30 cellular contexts compared by ENCODE assay signal in genomic region chr1:151629278-151629677, GRCh38. TPM values are rescaled to one million over a fixed set of nuclear protein-coding genes. Genes with fewer than 3 reads are reported as not detected.
A peak's percentile ranks its signal among the peaks of the same experiment; 100 is the strongest.
DNase-seq lines count a peak whose midpoint lies in the region; ATAC-seq, FAIRE-seq and TF ChIP-seq lines count a peak whose summit lies in the region.
"Had no signal": no experiment of that assay in that cellular context is flagged by ENCODE, and none has a peak within 500 bp of the region (broad histone marks: within the 10 kb centered on the region; RNA-seq: fewer than 3 reads in every experiment).

No MANE protein-coding gene starts in this region.

- no peak overlapping the region for H3K4me3 ChIP-seq in K562
- H3K4me3 ChIP-seq: A549; BLaER1; BLaER1 treated with 17β-estradiol and CSF1 and Interleukin-3, amounts not matched to agents 10 nM and 100 nM had no signal

- H3K27me3 ChIP-seq in K562 (ENCODE audit: control insufficient read depth in 2 of 2, insufficient read depth in 2 of 2, low read length in 2 of 2), result no peaks in the 10 kb centered on the region
- H3K27me3 ChIP-seq: BE2C; BLaER1; BLaER1 treated with 17β-estradiol and CSF1 and Interleukin-3, amounts not matched to agents 10 nM and 100 nM had no signal

- no peaks in the 10 kb centered on the region for H3K9me3 ChIP-seq in K562 (replicated peaks; ENCODE audit: control insufficient read depth, insufficient read depth, low read depth, low read length)
- H3K9me3 ChIP-seq: A549; BE2C; BLaER1; BLaER1 treated with 17β-estradiol and CSF1 and Interleukin-3, amounts not matched to agents 10 nM and 100 nM; Caco-2 had no signal

- in situ Hi-C loops in K562 (cut with MboI), result no loop called here

- no peak for TF ChIP-seq POLR2A in K562 (conservative IDR thresholded peaks at IDR 0.05)

- H3K9ac ChIP-seq in K562 (ENCODE audit: insufficient read depth in 1 of 2, low read depth in 2 of 2, low read length in 2 of 2), result no peak overlapping the region
- H3K9ac ChIP-seq: BLaER1; BLaER1 treated with 17β-estradiol and CSF1 and Interleukin-3, amounts not matched to agents 10 nM and 100 nM had no signal

- H4K20me1 ChIP-seq in K562 (replicated peaks; ENCODE audit: control insufficient read depth, insufficient read depth, low read length), result no peaks in the 10 kb centered on the region

- no peaks in the 10 kb centered on the region for H3K36me3 ChIP-seq in K562 (ENCODE audit: control insufficient read depth, insufficient read depth, low read length)
- H3K36me3 ChIP-seq: BE2C had no signal

- H3K4me1 ChIP-seq in K562 (replicated peaks in 1 of 2; ENCODE audit: control insufficient read depth in 2 of 2, insufficient read depth in 2 of 2, low read length in 2 of 2), result no peaks in the 10 kb centered on the region; a peak in 1 of 5 replicates
- H3K4me1 ChIP-seq: BE2C, BLaER1, Caco-2 had no signal

- POLR2A ChIA-PET in K562 (lab: Yijun Ruan, JAX), result interaction anchor here (1.4 kb wide), 1 partner anchor 10 kb away, joined by 6 read pairs; no protein-coding TSS in a partner anchor

- FAIRE-seq in TTC549 (lab: Jason Lieb, UNC), result peak; percentile 53
- FAIRE-seq in K562 (lab: Jason Lieb, UNC), result no peak
- FAIRE-seq: A204.1, A549 had no signal

- H3K79me2 ChIP-seq in K562 (ENCODE audit: control insufficient read depth, insufficient read depth, low read length), result 0 out of 3 replicates have a peak, but pooled peaks cover 2% of the 10 kb centered on the region

- TF ChIP-seq EP300 in K562 (IDR thresholded peaks at IDR 0.05; ENCODE audit: low read length), result no peak

- CTCF ChIA-PET in K562 (lab: Yijun Ruan, JAX; ENCODE audit: low intra/inter-chr PET ratio), result no interaction called here

- no peak overlapping the region for H2AFZ ChIP-seq in K562 (ENCODE audit: low read depth, low read length)

- no peak for ATAC-seq in K562
- ATAC-seq: A549; CD8-positive, alpha-beta T cell had no signal

- H3K4me2 ChIP-seq in K562 (ENCODE audit: insufficient read depth, low read length), result no peak overlapping the region
- H3K4me2 ChIP-seq: A549; BLaER1; BLaER1 treated with 17β-estradiol and CSF1 and Interleukin-3, amounts not matched to agents 10 nM and 100 nM had no signal

- 81% methylated on average over 9 of the region's 9 CpGs for WGBS in K562 (ENCODE audit: insufficient coverage, low coverage, missing lambda C conversion rate)

- H3K9me1 ChIP-seq in K562 (ENCODE audit: control insufficient read depth, insufficient read depth, low read length), result no peaks in the 10 kb centered on the region

- TF ChIP-seq CTCF in K562 (IDR thresholded peaks at IDR 0.05 in 2 of 3, conservative IDR thresholded peaks at IDR 0.05 in 1 of 3; ENCODE audit: insufficient read depth in 2 of 3, low read depth in 1 of 3, low read length in 3 of 3), result no peak

- DNase-seq in K562 (ENCODE audit: extremely low read depth in 1 of 4, low spot score in 3 of 4) (no peak), NCI-H2107 treated with DMSO at 0.1 percent for 48 hours (lab: John Stamatoyannopoulos, UW; ENCODE audit: unreplicated experiment) (no peak), NCI-H2029 treated with DMSO at 0.1 percent for 48 hours (lab: John Stamatoyannopoulos, UW) (no peak)
- DNase-seq: 8988T; ACHN; AML-193; BE2C; C1 segment of cervical spinal cord; Caco-2; Calu3; CD4-positive, alpha-beta memory T cell; CD4-positive, alpha-beta T cell; CD4-positive, CD25-positive, alpha-beta regulatory T cell; CD8-positive, alpha-beta memory T cell; CD8-positive, alpha-beta T cell; COR-L47; DMS 273 treated with DMSO at 0.1 percent for 48 hours; DMS153; DMS53; DMS79; DMS79 treated with DMSO at 0.1 percent for 48 hours; DND-41; EL had no signal

- intact Hi-C loops in K562 (cut with micrococcal nuclease), result no loop called here

- TF ChIP-seq RAD21 in K562 (CRISPR knock-in tag; conservative IDR thresholded peaks at IDR 0.05 in 1 of 2, IDR thresholded peaks at IDR 0.05 in 1 of 2), result no peak

- BruUV-seq in K562 (replicated peaks; lab: Mats Ljungman, UMichigan), result no TSS peak

- H3K27ac ChIP-seq in K562 (ENCODE audit: extremely low read depth, low read depth, low read length), result no peak overlapping the region
- H3K27ac ChIP-seq: 22Rv1; A549; BLaER1; BLaER1 treated with 17β-estradiol and CSF1 and Interleukin-3, amounts not matched to agents 10 nM and 100 nM; C4-2B had no signal

TF ChIP-seq in K562, 482 proteins besides CTCF, POLR2A, EP300 and RAD21 (continues in another document):
- peak in 1 of 3 experiments; percentile 64; a peak in 2 of 6 replicates for TF ChIP-seq ZBTB11 (CRISPR knock-in tag; IDR thresholded peaks at IDR 0.05)
- TF ChIP-seq ZNF507 (tag; conservative IDR thresholded peaks at IDR 0.05), result no peak
- TF ChIP-seq ZNF140 (CRISPR knock-in tag; IDR thresholded peaks at IDR 0.05), result peak; percentile 93
- no peak for TF ChIP-seq TAL1 (IDR thresholded peaks at IDR 0.05)
- no peak for TF ChIP-seq NR3C1 (CRISPR knock-in tag; IDR thresholded peaks at IDR 0.05)
- no peak for TF ChIP-seq CBFA2T3 (IDR thresholded peaks at IDR 0.05)
- no peak for TF ChIP-seq BRF2 (IDR thresholded peaks at IDR 0.05; ENCODE audit: borderline replicate concordance, insufficient read depth, insufficient read length)
- TF ChIP-seq, protein P1, sequence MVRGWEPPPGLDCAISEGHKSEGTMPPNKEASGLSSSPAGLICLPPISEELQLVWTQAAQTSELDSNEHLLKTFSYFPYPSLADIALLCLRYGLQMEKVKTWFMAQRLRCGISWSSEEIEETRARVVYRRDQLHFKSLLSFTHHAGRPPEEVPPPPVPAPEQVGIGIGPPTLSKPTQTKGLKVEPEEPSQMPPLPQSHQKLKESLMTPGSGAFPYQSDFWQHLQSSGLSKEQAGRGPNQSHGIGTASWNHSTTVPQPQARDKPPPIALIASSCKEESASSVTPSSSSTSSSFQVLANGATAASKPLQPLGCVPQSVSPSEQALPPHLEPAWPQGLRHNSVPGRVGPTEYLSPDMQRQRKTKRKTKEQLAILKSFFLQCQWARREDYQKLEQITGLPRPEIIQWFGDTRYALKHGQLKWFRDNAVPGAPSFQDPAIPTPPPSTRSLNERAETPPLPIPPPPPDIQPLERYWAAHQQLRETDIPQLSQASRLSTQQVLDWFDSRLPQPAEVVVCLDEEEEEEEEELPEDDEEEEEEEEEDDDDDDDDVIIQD (CRISPR knock-in tag; IDR thresholded peaks at IDR 0.05), result peak; percentile 68; the same call in 1 of the 2 replicates
- TF ChIP-seq, protein P2, sequence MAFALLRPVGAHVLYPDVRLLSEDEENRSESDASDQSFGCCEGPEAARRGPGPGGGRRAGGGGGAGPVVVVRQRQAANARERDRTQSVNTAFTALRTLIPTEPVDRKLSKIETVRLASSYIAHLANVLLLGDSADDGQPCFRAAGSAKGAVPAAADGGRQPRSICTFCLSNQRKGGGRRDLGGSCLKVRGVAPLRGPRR (CRISPR knock-in tag; IDR thresholded peaks at IDR 0.05), result peak; percentile 46; the same call in 1 of the 2 replicates

RNA-seq across cellular contexts. Expression of gene SNX27, which starts 17.4 kb away (rescaled TPM):
- total RNA-seq in K562 (2011; cell fraction: chromatin; rRNA removed; ENCODE audit: low replicate concordance), result 29.2 and 73.2 TPM in 2 replicates
- 15.2 and 18.3 TPM in 2 replicates for total RNA-seq in K562 (2011; cell fraction: nucleolus; rRNA removed)
- 50.2 and 74.7 TPM in 2 replicates for total RNA-seq in K562 (2011; cell fraction: nucleoplasm; rRNA removed)
- total RNA-seq in K562 (2014; rRNA removed), result 9.0 and 9.6 TPM in 2 replicates
- 11.1 and 14.8 TPM in 2 replicates for total RNA-seq in K562 (2014; rRNA removed; fragmentation: Illumina TruSeq; extraction: Trizol)
- 10.4 and 10.6 TPM in 2 replicates for total RNA-seq in K562 (2015; rRNA removed; fragmentation: Illumina TruSeq; extraction: Trizol)
- total RNA-seq in K562 (2021), result 15.3 and 18.7 TPM in 2 replicates
- polyA plus RNA-seq in K562 (2011; rRNA removed), result 13.2 and 13.6 TPM in 2 replicates
- polyA plus RNA-seq in K562 (2011; cell fraction: cytosol; rRNA removed), result 5.9 and 9.6 TPM in 2 replicates
- 11.6 and 14.7 TPM in 2 replicates for polyA plus RNA-seq in K562 (2011; cell fraction: nucleus; rRNA removed)
- 2.9 and 5.1 TPM in 2 replicates for polyA plus RNA-seq in K562 (2012)
- polyA plus RNA-seq in K562 (2014; fragmentation: Illumina TruSeq; extraction: Trizol), result 5.1 and 6.8 TPM in 2 replicates
- 10 to 100 TPM in 1 of 2 experiments, 1 to 10 TPM in 1; 4.5 to 10.1 TPM for polyA plus RNA-seq in K562 (2014; fragmentation: Nextera tagmentation; extraction: Ambion mirVana)
- polyA plus RNA-seq in K562 (2014; rRNA removed), result 7.6 and 8.3 TPM in 2 replicates
- 38.1 and 44.0 TPM in 2 replicates for polyA minus RNA-seq in K562 (2011; rRNA and poly(A)+ RNA removed)
- polyA minus RNA-seq in K562 (2011; cell fraction: cytosol; rRNA and poly(A)+ RNA removed), result 16.7 and 20.4 TPM in 2 replicates
- 7.3 and 13.8 TPM in 2 replicates for polyA minus RNA-seq in K562 (2011; cell fraction: nucleus; rRNA and poly(A)+ RNA removed)
